In the genomic region with DNA sequence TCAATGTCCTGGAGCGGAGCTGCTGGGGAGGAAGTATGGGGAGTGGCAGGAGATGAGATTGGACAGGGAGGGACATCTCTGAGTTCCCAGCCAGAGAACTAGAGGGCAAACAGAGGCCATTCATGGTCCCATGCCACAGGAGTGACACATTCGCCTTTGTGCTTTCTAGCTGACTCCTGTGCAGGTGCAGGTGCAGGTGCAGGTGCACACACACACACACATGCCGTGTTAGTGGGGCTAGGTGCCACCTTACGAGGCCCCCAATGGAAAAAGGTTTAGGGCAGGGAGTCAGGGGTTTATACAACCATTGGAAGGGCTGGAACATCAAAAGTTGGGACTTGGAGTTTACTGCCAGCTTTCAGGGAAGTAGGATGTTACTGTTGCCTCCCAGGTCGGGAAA, we compare ENCODE assay signal across 19 cellular contexts. TPM values are rescaled to one million over a fixed set of nuclear protein-coding genes. Genes with fewer than 3 reads are reported as not detected.
DNase-seq lines count a peak whose midpoint lies in the region; TF ChIP-seq lines count a peak whose summit lies in the region.
"Had no signal": no experiment of that assay in that cellular context is flagged by ENCODE, and none has a peak within 500 bp of the region (broad histone marks: within the 10 kb centered on the region; RNA-seq: fewer than 3 reads in every experiment).

No MANE protein-coding gene starts in this region.

- 56% methylated on average over 5 of the region's 5 CpGs; no CpG with 5 or more reads in 1 of the 2 donors for WGBS in transverse colon (ENCODE audit: low coverage in 1 of 2), 2 donors

- intact Hi-C loops in transverse colon (cut with DNase I; ENCODE audit: low total_unique reads) = no loop called here

- no peaks in the 10 kb centered on the region for H3F3A ChIP-seq in neural progenitor cell (ENCODE audit: low read depth)

- no peaks in the 10 kb centered on the region for H3K9me3 ChIP-seq in neural progenitor cell (ENCODE audit: low read depth)
- no peaks in the 10 kb centered on the region for H3K9me3 ChIP-seq in transverse colon
- H3K9me3 ChIP-seq: SJCRH30 had no signal

- H3K27me3 ChIP-seq in neural progenitor cell (no peaks in the 10 kb centered on the region), transverse colon (no peaks in the 10 kb centered on the region)

- H3K27me3 Mint-ChIP-seq in neural progenitor cell (ENCODE audit: insufficient read depth, low read depth) = peaks cover 10% of the 10 kb centered on the region
- H3K27me3 Mint-ChIP-seq: CD4-positive, alpha-beta T cell had no signal

- H3K4me1 ChIP-seq in neural progenitor cell (peaks cover 29% of the 10 kb centered on the region), transverse colon (peaks cover 0 to 11% (median 8%) of the 10 kb centered on the region in 4 donors)
- H3K4me1 ChIP-seq: SJCRH30 had no signal

- no peak for TF ChIP-seq CTCF in neural progenitor cell (IDR thresholded peaks at IDR 0.05)
- TF ChIP-seq CTCF in transverse colon (IDR thresholded peaks at IDR 0.05) = no peak

- peak overlapping the region; percentile 83 for H3K27ac Mint-ChIP-seq in neural progenitor cell
- H3K27ac Mint-ChIP-seq: B cell; CD4-positive, alpha-beta T cell; GM23338 had no signal

- TF ChIP-seq EP300 in transverse colon (IDR thresholded peaks at IDR 0.05; ENCODE audit: low read depth) = no peak

- H3K4me1 Mint-ChIP-seq in neural progenitor cell = peaks cover 65% of the 10 kb centered on the region

- peak overlapping the region; percentile 41 for H3K4me3 Mint-ChIP-seq in neural progenitor cell
- H3K4me3 Mint-ChIP-seq: B cell; CD4-positive, alpha-beta T cell; GM23338; IgD-negative memory B cell had no signal

- no peaks in the 10 kb centered on the region for H3K79me2 ChIP-seq in neural progenitor cell (ENCODE audit: low read depth)

- no peaks in the 10 kb centered on the region for H3K36me3 ChIP-seq in neural progenitor cell
- H3K36me3 ChIP-seq in transverse colon = no peaks in the 10 kb centered on the region
- H3K36me3 ChIP-seq: SJCRH30 had no signal

- H4K20me1 ChIP-seq in neural progenitor cell (ENCODE audit: low read depth) = no peaks in the 10 kb centered on the region

- in situ Hi-C loops in transverse colon (cut with MboI; ENCODE audit: low pct_ligation_motif_present in 1 of 4, low pct_unique_long_range_greater_than_20kb in 1 of 4, low sequenced_read_pairs in 3 of 4) = loop anchor here in 1 of 4 donors (25.0 kb wide), 1 partner anchor 851 kb away; no protein-coding TSS in a partner anchor

- TF ChIP-seq POLR2A in transverse colon (IDR thresholded peaks at IDR 0.05) = no peak

- H3K27ac ChIP-seq in neural progenitor cell = no peak overlapping the region
- H3K27ac ChIP-seq in transverse colon = no peak overlapping the region
- H3K27ac ChIP-seq: SJCRH30 had no signal

- no peak overlapping the region for H3K9ac ChIP-seq in neural progenitor cell

- H3K36me3 Mint-ChIP-seq in neural progenitor cell = no peaks in the 10 kb centered on the region
- H3K36me3 Mint-ChIP-seq: IgD-negative memory B cell had no signal

- no peak overlapping the region for H2AFZ ChIP-seq in neural progenitor cell (replicated peaks)
- H2AFZ ChIP-seq: GM23338 had no signal

- DNase-seq in NCI-H2029 (lab: John Stamatoyannopoulos, UW) (peak; percentile 8), NCI-H2029 treated with DMSO at 0.1 percent for 48 hours (lab: John Stamatoyannopoulos, UW) (no peak), COLO668 (lab: John Stamatoyannopoulos, UW; ENCODE audit: unreplicated experiment) (peak; percentile 29), NCI-H345 treated with DMSO at 0.1 percent for 48 hours (lab: John Stamatoyannopoulos, UW; ENCODE audit: unreplicated experiment) (peak; percentile 6), neural progenitor cell (ENCODE audit: low spot score) (no peak), SIG-M5 treated with dmso at 0.1 percent for 504 hours (lab: John Stamatoyannopoulos, UW; ENCODE audit: unreplicated experiment) (no peak), transverse colon (no peak)
- DNase-seq: CD4-positive, alpha-beta T cell; DMS79; Karpas-422; NCI-H1048; NCI-H1694 treated with DMSO at 0.1 percent for 48 hours; NCI-H2171; NCI-H82; PC-3; SJCRH30 had no signal

- no peaks in the 10 kb centered on the region for H3K9me3 Mint-ChIP-seq in neural progenitor cell
- H3K9me3 Mint-ChIP-seq: CD4-positive, alpha-beta T cell; GM23338; IgD-negative memory B cell had no signal

- no peak overlapping the region for H3K4me2 ChIP-seq in neural progenitor cell
- H3K4me2 ChIP-seq: GM23338 had no signal

- H3K4me3 ChIP-seq in neural progenitor cell (no peak overlapping the region), transverse colon (no peak overlapping the region)
- H3K4me3 ChIP-seq: GM23338, SJCRH30 had no signal

RNA-seq across cellular contexts. Expression of gene TPRA1, which starts 52.0 kb away (rescaled TPM):
- total RNA-seq in neural progenitor cell (ENCODE audit: low replicate concordance) = 11.8 and 27.4 TPM in 2 replicates
- total RNA-seq in transverse colon = 10 to 100 TPM; 16.1 to 29.8 (median 21.1) TPM

RNA-seq across cellular contexts. Expression of gene MCM2, which starts 59.6 kb away (rescaled TPM):
- total RNA-seq in neural progenitor cell (ENCODE audit: low replicate concordance) (104 and 180 TPM in 2 replicates), transverse colon (10 to 100 TPM in 1 of 4 donors, 1 to 10 TPM in 2, not detected in 1; 4.3 to 16.7 (median 9.6) TPM)

Comparison
In these comparisons a context has a peak if more than half of its experiments do, and no peak if none do; other contexts are left out.
1. DNase-seq: peak in NCI-H2029 (single experiment), COLO668 (single experiment) and NCI-H345 treated with DMSO at 0.1 percent for 48 hours (single experiment); none in NCI-H2029 treated with DMSO at 0.1 percent for 48 hours (single experiment), neural progenitor cell (single experiment), SIG-M5 treated with dmso at 0.1 percent for 504 hours (single experiment) and transverse colon (single experiment).